In genomic region chr12:59808317-59808910, GRCh38 we compare ENCODE assay signal across 9 cellular contexts.
DNase-seq lines count a peak whose midpoint lies in the region; ATAC-seq, FAIRE-seq and TF ChIP-seq lines count a peak whose summit lies in the region.
"Had no signal": no experiment of that assay in that cellular context is flagged by ENCODE, and none has a peak within 500 bp of the region (broad histone marks: within the 10 kb centered on the region; RNA-seq: fewer than 3 reads in every experiment).

No MANE protein-coding gene starts in this region.

- no peaks in the 10 kb centered on the region for H3K36me3 ChIP-seq in H1 (ENCODE audit: control insufficient read depth in 2 of 4, insufficient read depth in 4 of 4, low read length in 3 of 4)

- no peak overlapping the region for H2BK120ac ChIP-seq in H1 (replicated peaks; ENCODE audit: low read depth, low read length)

- peak; percentile 95 for ATAC-seq in GM19395 (IDR thresholded peaks at IDR 0.05; ENCODE audit: unreplicated experiment)
- peak; percentile 96 for ATAC-seq in HG03354 (IDR thresholded peaks at IDR 0.05; ENCODE audit: poor library complexity, severe bottlenecking, unreplicated experiment)

- H2BK12ac ChIP-seq in H1 (ENCODE audit: low read depth, low read length): no peak overlapping the region

- no peak overlapping the region for H2BK15ac ChIP-seq in H1 (ENCODE audit: low read length)

- TF ChIP-seq RAD21 in H1 (IDR thresholded peaks at IDR 0.05 in 1 of 2, conservative IDR thresholded peaks at IDR 0.05 in 1 of 2; ENCODE audit: low read depth in 2 of 2, low read length in 2 of 2): peak; percentile 53 to 58

- H3K27me3 Mint-ChIP-seq in mesothelial cell of epicardium (ENCODE audit: low read depth): no peaks in the 10 kb centered on the region

- no peak overlapping the region for H3K27ac ChIP-seq in H1 (ENCODE audit: low read depth, low read length)

- H3K36me3 Mint-ChIP-seq in mesothelial cell of epicardium: no peaks in the 10 kb centered on the region

- FAIRE-seq in H1 (lab: Jason Lieb, UNC): peak; percentile 85
- FAIRE-seq: A204.1 had no signal

- no peaks in the 10 kb centered on the region for H3K23me2 ChIP-seq in H1 (ENCODE audit: low read depth, low read length)

- peaks cover 6% of the 10 kb centered on the region for H3K4me1 Mint-ChIP-seq in mesothelial cell of epicardium

- no peak overlapping the region for H4K91ac ChIP-seq in H1 (replicated peaks; ENCODE audit: insufficient read length, low read length)

- DNase-seq in DMS 273 (lab: John Stamatoyannopoulos, UW; ENCODE audit: unreplicated experiment) (peak; percentile 49), DMS 273 treated with DMSO at 0.1 percent for 48 hours (lab: John Stamatoyannopoulos, UW) (no peak), OCI-M1 (lab: John Stamatoyannopoulos, UW) (peak; percentile 40), H1 (ENCODE audit: low read depth in 1 of 2, low spot score in 2 of 2) (no peak), mesothelial cell of epicardium (ENCODE audit: low spot score in 2 of 2, unreplicated experiment in 2 of 2) (no peak), mesenteric fat pad (ENCODE audit: low spot score) (no peak)

- H2AK5ac ChIP-seq in H1 (ENCODE audit: low read depth, low read length): no peak overlapping the region

- no peaks in the 10 kb centered on the region for H3K79me1 ChIP-seq in H1 (ENCODE audit: low read depth, low read length)

- H3K14ac ChIP-seq in H1 (ENCODE audit: insufficient read length): no peak overlapping the region

- H3K4me2 ChIP-seq in H1 (ENCODE audit: insufficient read depth in 1 of 2, low read depth in 2 of 2, low read length in 2 of 2): no peak overlapping the region

- TF ChIP-seq CTCF in H1 (IDR thresholded peaks at IDR 0.05; ENCODE audit: control extremely low read depth in 1 of 3, insufficient read depth in 1 of 3, low read depth in 1 of 3, low read length in 3 of 3) (peak in 2 of 3 experiments; percentile 54 to 61; a peak in 3 of 4 replicates), mesothelial cell of epicardium (IDR thresholded peaks at IDR 0.05; ENCODE audit: unreplicated experiment) (peak; percentile 88)

- no peaks in the 10 kb centered on the region for H3K4me1 ChIP-seq in H1 (replicated peaks in 1 of 4; ENCODE audit: control insufficient read depth in 3 of 4, insufficient read depth in 4 of 4, low read length in 3 of 4)

- no peaks in the 10 kb centered on the region for H3K9me3 ChIP-seq in H1 (ENCODE audit: insufficient read depth in 2 of 2, low read depth in 1 of 2, low read length in 1 of 2)

- H3K9me3 Mint-ChIP-seq in mesothelial cell of epicardium: peaks cover under 1% of the 10 kb centered on the region

- no peak overlapping the region for H3K4ac ChIP-seq in H1 (replicated peaks; ENCODE audit: insufficient read length, low read depth, low read length)

- H3K9ac ChIP-seq in H1 (replicated peaks in 1 of 4; ENCODE audit: extremely low read depth in 1 of 4, low read depth in 3 of 4, low read length in 3 of 4): no peak overlapping the region

- CTCF ChIA-PET in H1 (lab: Charles Lee; ENCODE audit: partially characterized antibody): interaction anchor here (0.6 to 3.7 kb wide), 30 partner anchors 9 to 708 kb away, joined by 3 to 19 read pairs (median 3); no protein-coding TSS in a partner anchor

- H2BK20ac ChIP-seq in H1 (ENCODE audit: low read length): no peak overlapping the region

- no peak overlapping the region for H2BK5ac ChIP-seq in H1 (ENCODE audit: low read depth, low read length)

- no peak for TF ChIP-seq EP300 in H1 (IDR thresholded peaks at IDR 0.05; ENCODE audit: borderline replicate concordance in 1 of 2, low read depth in 2 of 2, low read length in 2 of 2)

- H4K5ac ChIP-seq in H1 (ENCODE audit: insufficient read length, low read depth, low read length): no peak overlapping the region

- H3K18ac ChIP-seq in H1 (ENCODE audit: extremely low read depth, low read length): no peak overlapping the region

- H3K27ac Mint-ChIP-seq in mesothelial cell of epicardium: no peak overlapping the region

- H3K23ac ChIP-seq in H1 (ENCODE audit: insufficient read length): no peak overlapping the region

- H4K20me1 ChIP-seq in H1 (replicated peaks in 1 of 2; ENCODE audit: control insufficient read depth in 1 of 2, insufficient read depth in 2 of 2, low read length in 2 of 2): no peaks in the 10 kb centered on the region

- 25% methylated on average over 3 of the region's 3 CpGs; no CpG with 5 or more reads in 1 of the 2 experiments for WGBS in H1 (ENCODE audit: extremely low coverage in 1 of 2, insufficient coverage in 1 of 2, insufficient read length in 1 of 2, insufficient replicate concordance in 2 of 2, low coverage in 1 of 2, low lambda C conversion rate in 2 of 2, missing lambda C conversion rate in 1 of 2), 2 experiments

- no peak overlapping the region for H3K4me3 Mint-ChIP-seq in mesothelial cell of epicardium

- no peak overlapping the region for H4K8ac ChIP-seq in H1 (ENCODE audit: extremely low read depth, insufficient read depth, low read length)

- H3K56ac ChIP-seq in H1 (replicated peaks; ENCODE audit: insufficient read length, low read depth, low read length): no peak overlapping the region

- H2AFZ ChIP-seq in H1 (ENCODE audit: low read length): no peak overlapping the region

- TF ChIP-seq POLR2A in H1 (IDR thresholded peaks at IDR 0.05; ENCODE audit: control extremely low read depth in 1 of 2, low read depth in 2 of 2, low read length in 2 of 2): no peak

- no peaks in the 10 kb centered on the region for H3K27me3 ChIP-seq in H1 (replicated peaks in 1 of 4; ENCODE audit: control insufficient read depth in 3 of 4, extremely low read depth in 1 of 4, insufficient read depth in 3 of 4, low read length in 3 of 4)

- POLR2A ChIA-PET in H1 (lab: Charles Lee; ENCODE audit: partially characterized antibody): interaction anchor here (0.6 kb wide), 1 partner anchor 24 kb away, joined by 3 read pairs; no protein-coding TSS in a partner anchor

- no peak overlapping the region for H3K4me3 ChIP-seq in H1 (ENCODE audit: extremely low read depth in 1 of 4, insufficient read depth in 2 of 4, low read depth in 3 of 4, low read length in 4 of 4)

- H3K79me2 ChIP-seq in H1 (ENCODE audit: control insufficient read depth in 1 of 2, insufficient read depth in 2 of 2, low read length in 2 of 2): no peaks in the 10 kb centered on the region

TF ChIP-seq in H1, 55 proteins besides CTCF, POLR2A, EP300 and RAD21:
- no peak for TF ChIP-seq POU5F1 (IDR thresholded peaks at IDR 0.05; ENCODE audit: low read depth, low read length)
- TF ChIP-seq SIX5 (IDR thresholded peaks at IDR 0.05; ENCODE audit: low read depth, low read length): no peak
- TF ChIP-seq BACH1 (IDR thresholded peaks at IDR 0.05; ENCODE audit: low read length): no peak
- TF ChIP-seq TEAD4 (IDR thresholded peaks at IDR 0.05; ENCODE audit: low read depth, low read length): no peak
- TF ChIP-seq BCL11A (IDR thresholded peaks at IDR 0.05; ENCODE audit: low read depth in 2 of 2, low read length in 2 of 2): no peak
- TF ChIP-seq CBX5 (IDR thresholded peaks at IDR 0.05; ENCODE audit: low read depth, low read length): no peak
- no peak for TF ChIP-seq FOSL1 (IDR thresholded peaks at IDR 0.05; ENCODE audit: insufficient read depth, low read depth, low read length)
- TF ChIP-seq TCF12 (IDR thresholded peaks at IDR 0.05; ENCODE audit: low read depth, low read length): no peak
- no peak for TF ChIP-seq CBX8 (IDR thresholded peaks at IDR 0.05; ENCODE audit: borderline replicate concordance, low read depth, low read length)
- TF ChIP-seq JUND (IDR thresholded peaks at IDR 0.05; ENCODE audit: low read length): no peak
- TF ChIP-seq SIN3A (conservative IDR thresholded peaks at IDR 0.05 in 1 of 2, IDR thresholded peaks at IDR 0.05 in 1 of 2; ENCODE audit: low read depth in 1 of 2, low read length in 2 of 2): no peak
- no peak for TF ChIP-seq RFX5 (IDR thresholded peaks at IDR 0.05; ENCODE audit: borderline replicate concordance, low read depth, low read length)
- no peak for TF ChIP-seq NRF1 (IDR thresholded peaks at IDR 0.05; ENCODE audit: low read depth, low read length)
- no peak for TF ChIP-seq SP1 (IDR thresholded peaks at IDR 0.05; ENCODE audit: low read depth, low read length)
- TF ChIP-seq KDM5A (IDR thresholded peaks at IDR 0.05; ENCODE audit: low read length): no peak
- TF ChIP-seq NANOG (IDR thresholded peaks at IDR 0.05; ENCODE audit: insufficient read depth, low read depth, low read length, poor library complexity, severe bottlenecking): no peak

Comparison
In these comparisons a context has a peak if more than half of its experiments do, and no peak if none do; other contexts are left out.
1. DNase-seq: peak in DMS 273 (single experiment) and OCI-M1 (single experiment); none in DMS 273 treated with DMSO at 0.1 percent for 48 hours (single experiment), H1 (0 of 2), mesothelial cell of epicardium (0 of 2) and mesenteric fat pad (single experiment).